Comparison of ENCODE assay signal across 18 cellular contexts in the genomic region with DNA sequence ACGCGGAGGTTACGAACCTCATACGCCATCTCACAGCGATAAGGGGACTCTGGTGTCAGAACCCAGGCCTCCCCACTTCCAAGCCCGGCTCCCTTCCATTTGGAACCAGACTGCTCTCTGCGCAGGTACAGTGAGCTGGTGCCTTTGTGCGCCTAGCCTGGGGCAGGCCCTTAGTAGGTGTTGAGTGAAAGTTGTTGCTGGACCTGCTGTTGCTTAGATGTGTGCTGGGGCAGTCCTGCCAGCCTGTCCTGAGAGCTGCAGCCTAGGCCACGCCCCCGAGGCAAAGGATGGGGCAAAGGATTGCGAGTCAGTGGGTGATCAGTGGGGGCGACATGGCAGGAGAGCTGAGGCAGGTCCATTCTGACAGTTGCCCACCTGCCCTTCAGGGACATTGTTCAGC.
"Had no signal": no experiment of that assay in that cellular context is flagged by ENCODE, and none has a peak within 500 bp of the region (broad histone marks: within the 10 kb centered on the region; RNA-seq: fewer than 3 reads in every experiment).

No MANE protein-coding gene starts in this region.

- DNase-seq: activated CD4-positive, alpha-beta memory T cell treated with anti-CD3 and anti-CD28 coated beads, Interleukin-2, amount 10 ng/mL, durations not matched to agents 7 days and 5 days; activated CD4-positive, alpha-beta T cell treated with anti-CD3 and anti-CD28 coated beads for 36 hours; activated naive CD4-positive, alpha-beta T cell; activated naive CD8-positive, alpha-beta T cell treated with anti-CD3 and anti-CD28 coated beads, Interleukin-2, amount 50 U/mL, for 24 hours; activated T-cell treated with anti-CD3 and anti-CD28 coated beads, Interleukin-2, amount 50 U/mL, for 72 hours; effector CD8-positive, alpha-beta T cell; hippocampal formation; nephron progenitor cell; pancreas; stimulated activated CD4-positive, alpha-beta T cell treated with anti-CD3 and anti-CD28 coated beads, Interleukin-1b, Interleukin-23, amount 100 ng/mL, for 48 hours; stimulated activated naive B cell treated with anti-CD40 and anti-IgM and Interleukin-4, amounts not matched to agents 10 μg/mL and 1 μg/mL and 100 μg/mL, for 72 hours; substantia nigra; T-cell; T1000; trophoblast cell had no signal

- ATAC-seq: activated CD4-positive, alpha-beta T cell treated with anti-CD3 and anti-CD28 coated beads for 36 hours; activated naive CD8-positive, alpha-beta T cell treated with anti-CD3 and anti-CD28 coated beads, Interleukin-2, amount 50 U/mL, for 24 hours; activated T-cell treated with anti-CD3 and anti-CD28 coated beads, Interleukin-2, amount 50 U/mL, for 72 hours; stimulated activated naive B cell treated with anti-CD40 and anti-IgM and Interleukin-4, amounts not matched to agents 10 μg/mL and 1 μg/mL and 100 μg/mL, for 72 hours; T-cell had no signal

- H3K36me3 ChIP-seq: pancreas had no signal

- FAIRE-seq: astrocyte, frontal cortex, pancreas had no signal

- H3K4me1 ChIP-seq: pancreas had no signal

- H3K4me3 ChIP-seq: coronary artery, pancreas had no signal

- H3K27ac ChIP-seq: coronary artery, pancreas had no signal

- H3K27me3 ChIP-seq: pancreas had no signal

- H3K9me3 ChIP-seq: pancreas had no signal
